10 cellular contexts compared by ENCODE assay signal in genomic region chr9:36764364-36765076, GRCh38.
DNase-seq lines count a peak whose midpoint lies in the region; ATAC-seq and TF ChIP-seq lines count a peak whose summit lies in the region.
"Had no signal": no experiment of that assay in that cellular context is flagged by ENCODE, and none has a peak within 500 bp of the region (broad histone marks: within the 10 kb centered on the region; RNA-seq: fewer than 3 reads in every experiment).

No MANE protein-coding gene starts in this region.

- H3K36me3 ChIP-seq in ES-I3 (ENCODE audit: insufficient read depth, low read length) (no peaks in the 10 kb centered on the region), heart left ventricle (no peaks in the 10 kb centered on the region), MM.1S (replicated peaks; ENCODE audit: insufficient read depth, low read length) (no peaks in the 10 kb centered on the region)
- H3K36me3 ChIP-seq: esophagus muscularis mucosa had no signal

- no peaks in the 10 kb centered on the region for H3K9me2 ChIP-seq in MM.1S (replicated peaks; ENCODE audit: insufficient read depth, low read length)

- no peak for ATAC-seq in heart left ventricle
- ATAC-seq: activated T-cell treated with anti-CD3 and anti-CD28 coated beads, Interleukin-2, amount 50 U/mL, for 4 hours had no signal

- no peak for TF ChIP-seq CTCF in heart left ventricle (IDR thresholded peaks at IDR 0.05)
- no peak for TF ChIP-seq CTCF in MM.1S (IDR thresholded peaks at IDR 0.05; ENCODE audit: low read length)

- H3K4me1 ChIP-seq in ES-I3 (ENCODE audit: insufficient read depth, low read length): no peaks in the 10 kb centered on the region
- no peaks in the 10 kb centered on the region for H3K4me1 ChIP-seq in heart left ventricle
- peaks cover 5% of the 10 kb centered on the region for H3K4me1 ChIP-seq in MM.1S (ENCODE audit: low read length)

- H3K27ac ChIP-seq in heart left ventricle (no peak overlapping the region), MM.1S (ENCODE audit: low read length) (no peak overlapping the region)
- H3K27ac ChIP-seq: esophagus muscularis mucosa had no signal

- no peaks in the 10 kb centered on the region for H3K9me3 ChIP-seq in ES-I3 (ENCODE audit: control insufficient read depth, insufficient read depth, low read length)
- H3K9me3 ChIP-seq in iPS-18c (ENCODE audit: control insufficient read depth, insufficient read depth, low read length): no peaks in the 10 kb centered on the region
- H3K9me3 ChIP-seq in heart left ventricle: no peaks in the 10 kb centered on the region
- no peaks in the 10 kb centered on the region for H3K9me3 ChIP-seq in MM.1S (replicated peaks; ENCODE audit: insufficient read depth, low read length)
- H3K9me3 ChIP-seq: esophagus muscularis mucosa had no signal

- no peak overlapping the region for H2AFZ ChIP-seq in MM.1S (ENCODE audit: low read length)

- H3K4me2 ChIP-seq in MM.1S (ENCODE audit: low read depth, low read length): no peak overlapping the region

- H3K4me3 ChIP-seq in iPS-18c (ENCODE audit: insufficient read depth, low read depth, low read length): peak overlapping the region; percentile 49; the same call in 1 of the 2 replicates
- no peak overlapping the region for H3K4me3 ChIP-seq in heart left ventricle
- no peak overlapping the region for H3K4me3 ChIP-seq in MM.1S (ENCODE audit: low read length)

- intact Hi-C loops in heart left ventricle (cut with DNase I): no loop called here

- H3K27me3 ChIP-seq in heart left ventricle: peaks cover 0 to 54% (median 17%) of the 10 kb centered on the region in 9 donors
- peaks cover 57% of the 10 kb centered on the region for H3K27me3 ChIP-seq in MM.1S (replicated peaks; ENCODE audit: insufficient read depth, low read length)

- peaks cover 9% of the 10 kb centered on the region; the same call in 1 of the 2 replicates for H3F3A ChIP-seq in MM.1S (ENCODE audit: insufficient read depth, low read length)

- no peak for TF ChIP-seq POLR2A in heart left ventricle (IDR thresholded peaks at IDR 0.05)

- peak overlapping the region; percentile 61; the same call in 1 of the 2 replicates for H3K9ac ChIP-seq in ES-I3 (ENCODE audit: low read depth, low read length)
- no peak overlapping the region for H3K9ac ChIP-seq in MM.1S (ENCODE audit: low read length)

- H4K20me1 ChIP-seq in MM.1S (ENCODE audit: insufficient read depth, low read length): no peaks in the 10 kb centered on the region

- DNase-seq in NCI-H1092 (lab: John Stamatoyannopoulos, UW): peak; percentile 56
- peak; percentile 75 for DNase-seq in NCI-H748 (lab: John Stamatoyannopoulos, UW; ENCODE audit: unreplicated experiment)
- no peak for DNase-seq in SIG-M5 treated with dmso at 0.1 percent for 504 hours (lab: John Stamatoyannopoulos, UW; ENCODE audit: unreplicated experiment)
- no peak for DNase-seq in heart left ventricle
- DNase-seq in MM.1S: no peak
- DNase-seq: activated CD4-positive, CD25-positive, alpha-beta regulatory T cell treated with anti-CD3 and anti-CD28 coated beads, Interleukin-2, amount 50 U/mL, for 72 hours; activated T-cell treated with anti-CD3 and anti-CD28 coated beads, Interleukin-2, amount 50 U/mL, for 4 hours had no signal

- H3K79me2 ChIP-seq in MM.1S (ENCODE audit: low read length): no peaks in the 10 kb centered on the region

- 75 to 86% (median 86%) methylated on average over 14 of the region's 14 CpGs for WGBS in heart left ventricle, 4 donors

Comparison
In these comparisons a context has a peak if more than half of its experiments do, and no peak if none do; other contexts are left out.
1. DNase-seq: peak in NCI-H1092 (single experiment) and NCI-H748 (single experiment); none in SIG-M5 treated with dmso at 0.1 percent for 504 hours (single experiment), heart left ventricle (0 of 5) and MM.1S (single experiment).